ENCODE assay signal across 11 cellular contexts in the genomic region with DNA sequence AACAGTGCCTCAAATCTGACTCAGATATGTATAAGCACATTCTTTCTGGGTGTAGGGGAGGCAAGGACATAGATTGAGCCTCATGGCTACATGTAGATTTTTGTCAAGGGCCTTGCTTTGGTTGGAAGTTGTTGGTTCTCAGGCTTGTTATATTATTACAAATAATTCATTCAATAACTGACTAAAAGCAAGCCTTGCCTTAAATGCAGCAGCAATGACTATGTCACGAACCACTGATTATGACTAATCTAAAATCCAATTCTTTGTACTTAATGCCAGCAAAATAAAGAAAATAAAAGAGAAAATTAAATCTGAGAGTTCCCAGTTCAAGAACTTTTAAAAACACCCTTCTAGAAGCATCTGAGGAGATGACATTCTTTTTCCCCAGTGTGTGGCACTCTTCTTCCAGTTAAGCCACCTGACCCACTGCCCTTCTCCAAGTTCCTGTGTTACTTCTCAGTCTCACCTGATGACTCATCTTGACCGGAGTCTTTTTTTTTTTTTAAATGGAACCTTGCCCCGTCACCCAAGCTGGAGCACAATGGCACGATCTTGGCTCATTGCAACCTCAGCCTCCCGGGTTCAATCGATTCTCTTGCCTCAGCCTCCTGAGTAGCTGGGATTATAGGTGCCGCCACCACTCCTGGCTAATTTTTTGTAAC.
DNase-seq lines count a peak whose midpoint lies in the region; ATAC-seq, FAIRE-seq and TF ChIP-seq lines count a peak whose summit lies in the region.
"Had no signal": no experiment of that assay in that cellular context is flagged by ENCODE, and none has a peak within 500 bp of the region (broad histone marks: within the 10 kb centered on the region; RNA-seq: fewer than 3 reads in every experiment).

No MANE protein-coding gene starts in this region.

- H3K9ac ChIP-seq in OCI-LY3 (ENCODE audit: low read length): peak overlapping the region; percentile 34; the same call in 1 of the 2 replicates

- no peaks in the 10 kb centered on the region for H3K79me2 ChIP-seq in OCI-LY3 (ENCODE audit: low read length)

- no peaks in the 10 kb centered on the region for H3K4me1 Mint-ChIP-seq in type B pancreatic cell (ENCODE audit: unreplicated experiment)
- H3K4me1 Mint-ChIP-seq: neural crest cell had no signal

- TF ChIP-seq CTCF in OCI-LY3 (IDR thresholded peaks at IDR 0.05; ENCODE audit: low read depth, low read length): peak; percentile 60
- TF ChIP-seq CTCF in foreskin fibroblast (IDR thresholded peaks at IDR 0.05; ENCODE audit: low read depth, low read length): no peak
- TF ChIP-seq CTCF in type B pancreatic cell (conservative IDR thresholded peaks at IDR 0.05): no peak

- ATAC-seq in GM21360 (IDR thresholded peaks at IDR 0.05; ENCODE audit: unreplicated experiment) (no peak), GM21515 (IDR thresholded peaks at IDR 0.05; ENCODE audit: unreplicated experiment) (no peak), HG02798 (IDR thresholded peaks at IDR 0.05; ENCODE audit: poor library complexity, unreplicated experiment) (no peak)

- H3K36me3 ChIP-seq in OCI-LY3 (replicated peaks; ENCODE audit: low read depth, low read length): peaks cover 5% of the 10 kb centered on the region
- H3K36me3 ChIP-seq: adrenal gland had no signal

- no peaks in the 10 kb centered on the region for H3K36me3 Mint-ChIP-seq in type B pancreatic cell

- DNase-seq in ACHN (peak; percentile 70), H54 (ENCODE audit: insufficient read length, low spot score) (peak; percentile 46), foreskin fibroblast (peak; percentile 14 to 35), type B pancreatic cell (ENCODE audit: extremely low spot score, unreplicated experiment) (no peak)
- DNase-seq: adrenal gland, NCI-H510A treated with DMSO at 0.1 percent for 48 hours had no signal

- no peaks in the 10 kb centered on the region for H3K9me3 ChIP-seq in OCI-LY3 (ENCODE audit: insufficient read depth, low read length)
- H3K9me3 ChIP-seq: adrenal gland had no signal

- in situ Hi-C loops in ACHN (cut with HindIII; ENCODE audit: low pct_ligation_motif_present, low pct_unique_long_range_greater_than_20kb, low sequenced_read_pairs): no loop called here

- H4K20me1 ChIP-seq in OCI-LY3 (ENCODE audit: insufficient read depth, low read length): no peaks in the 10 kb centered on the region

- 0 out of 2 replicates have a peak overlapping the region, but pooled peaks have one; percentile 33 for H2AFZ ChIP-seq in OCI-LY3 (ENCODE audit: low read depth, low read length)

- no peak overlapping the region for H3K4me3 Mint-ChIP-seq in type B pancreatic cell
- H3K4me3 Mint-ChIP-seq: neural crest cell had no signal

- H3K4me2 ChIP-seq in OCI-LY3 (ENCODE audit: low read length): peak overlapping the region; percentile 54

- no peaks in the 10 kb centered on the region for H3K9me3 Mint-ChIP-seq in type B pancreatic cell

- H3K27ac Mint-ChIP-seq in type B pancreatic cell: no peak overlapping the region

- H3K4me1 ChIP-seq in OCI-LY3 (ENCODE audit: low read length): peaks cover 34% of the 10 kb centered on the region
- H3K4me1 ChIP-seq: adrenal gland had no signal

- H3K27me3 Mint-ChIP-seq in type B pancreatic cell: no peaks in the 10 kb centered on the region

- H3K4me3 ChIP-seq in OCI-LY3 (ENCODE audit: low read length): peak overlapping the region; percentile 27; the same call in 1 of the 2 replicates
- H3K4me3 ChIP-seq in foreskin fibroblast (ENCODE audit: low read depth in 1 of 2, low read length in 2 of 2): no peak overlapping the region
- H3K4me3 ChIP-seq: adrenal gland had no signal

- no peaks in the 10 kb centered on the region for H3K27me3 ChIP-seq in OCI-LY3 (ENCODE audit: low read depth, low read length)
- H3K27me3 ChIP-seq: adrenal gland had no signal

- peak; percentile 97 for FAIRE-seq in H54 (lab: Jason Lieb, UNC)

- peak overlapping the region; percentile 54 for H3K27ac ChIP-seq in OCI-LY3 (ENCODE audit: low read length)
- H3K27ac ChIP-seq: adrenal gland had no signal

- TF ChIP-seq POLR2A in H54 (IDR thresholded peaks at IDR 0.05; ENCODE audit: low read depth, low read length): no peak
